Comparison of ENCODE assay signal across 8 cellular contexts in the genomic region with DNA sequence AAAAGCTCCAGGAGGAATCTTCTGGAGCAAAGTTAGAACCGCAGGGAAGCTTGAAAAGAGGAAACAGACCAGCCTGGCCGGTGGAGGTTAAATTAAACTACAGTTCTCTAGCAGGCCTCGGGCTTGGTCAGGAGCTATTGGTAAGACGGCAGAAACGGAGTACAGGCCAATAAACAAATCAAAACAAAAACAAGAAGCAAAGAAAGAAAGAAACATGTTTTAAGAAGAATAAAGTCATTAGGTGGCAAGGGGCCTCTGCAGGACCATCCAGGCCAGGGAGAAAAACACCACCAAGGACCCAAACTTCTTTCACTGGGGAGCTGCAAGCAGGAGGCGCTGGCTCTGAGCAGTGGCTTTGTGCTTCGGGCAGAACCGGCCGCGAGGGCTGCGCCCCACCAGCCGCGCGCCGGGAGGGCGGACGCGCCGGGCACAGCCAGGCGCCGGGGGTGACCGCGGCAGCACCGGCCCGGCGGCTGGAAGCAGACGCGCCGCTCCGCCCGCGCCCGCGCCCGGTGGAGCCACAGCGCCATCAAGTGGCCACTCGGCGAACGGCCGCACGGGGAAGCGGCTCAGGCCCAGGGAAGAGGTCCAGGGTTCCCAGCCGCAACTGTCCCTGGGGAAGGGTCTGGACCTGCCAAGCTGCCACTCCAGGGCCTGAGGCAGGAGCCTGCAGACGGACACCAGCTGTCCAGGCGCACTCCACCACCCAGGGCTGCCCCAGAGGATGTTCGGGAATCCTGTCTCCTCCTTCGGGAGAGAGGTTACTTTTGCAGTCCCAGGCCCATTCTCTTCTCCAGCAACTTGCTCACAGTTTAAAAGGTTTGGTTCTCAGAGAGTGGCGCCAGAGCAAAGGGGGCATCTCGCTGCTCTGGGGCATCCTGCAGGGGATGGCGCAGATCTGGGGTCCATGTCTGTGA.
DNase-seq lines count a peak whose midpoint lies in the region; ATAC-seq and TF ChIP-seq lines count a peak whose summit lies in the region.

No MANE protein-coding gene starts in this region.

- no peaks in the 10 kb centered on the region for H3K27me3 ChIP-seq in right lobe of liver

- DNase-seq in AG09309 (ENCODE audit: low read depth): no peak
- DNase-seq in NCI-H2227 treated with DMSO at 0.1 percent for 48 hours (lab: John Stamatoyannopoulos, UW): peak; percentile 60
- peak; percentile 75 for DNase-seq in activated CD4-positive, alpha-beta T cell treated with anti-CD3 and anti-CD28 coated beads for 48 hours
- peak; percentile 48 for DNase-seq in cortex of kidney (lab: John Stamatoyannopoulos, UW)
- DNase-seq in right lobe of liver: peak; percentile 62 to 75 (median 65)
- peak; percentile 40 to 64 for DNase-seq in stimulated activated CD4-positive, alpha-beta T cell treated with anti-CD3 and anti-CD28 coated beads, Interleukin-4, amount 100 ng/mL, for 48 hours (ENCODE audit: low read depth in 2 of 2)

- WGBS in right lobe of liver (ENCODE audit: insufficient coverage, low coverage, low lambda C conversion rate, missing lambda C conversion rate): 11% methylated on average over 22 of the region's 50 CpGs

- H3K4me1 ChIP-seq in right lobe of liver: no peaks in the 10 kb centered on the region

- H3K27ac ChIP-seq in right lobe of liver: no peak overlapping the region

- ATAC-seq in GM18861 (IDR thresholded peaks at IDR 0.05; ENCODE audit: unreplicated experiment): peak; percentile 87
- ATAC-seq in HG03064 (IDR thresholded peaks at IDR 0.05; ENCODE audit: low read depth, unreplicated experiment): peak; percentile 70
- peak; percentile 94 to 100 (median 98) for ATAC-seq in right lobe of liver

- peak overlapping the region; percentile 17 for H3K4me3 ChIP-seq in AG09309 (ENCODE audit: control insufficient read depth, low read depth, low read length)
- H3K4me3 ChIP-seq in right lobe of liver: no peak overlapping the region

- H3K9me3 ChIP-seq in right lobe of liver: no peaks in the 10 kb centered on the region

- TF ChIP-seq CTCF in AG09309 (IDR thresholded peaks at IDR 0.05; ENCODE audit: control insufficient read depth, insufficient read depth, low read depth, low read length, missing control alignments) (peak; percentile 77), right lobe of liver (IDR thresholded peaks at IDR 0.05) (peak; percentile 83 to 99 (median 92))

- intact Hi-C loops in right lobe of liver (cut with DNase I): no loop called here

- H3K36me3 ChIP-seq in right lobe of liver: no peaks in the 10 kb centered on the region

- no peak for TF ChIP-seq POLR2A in right lobe of liver (IDR thresholded peaks at IDR 0.05)
